In the genomic region with DNA sequence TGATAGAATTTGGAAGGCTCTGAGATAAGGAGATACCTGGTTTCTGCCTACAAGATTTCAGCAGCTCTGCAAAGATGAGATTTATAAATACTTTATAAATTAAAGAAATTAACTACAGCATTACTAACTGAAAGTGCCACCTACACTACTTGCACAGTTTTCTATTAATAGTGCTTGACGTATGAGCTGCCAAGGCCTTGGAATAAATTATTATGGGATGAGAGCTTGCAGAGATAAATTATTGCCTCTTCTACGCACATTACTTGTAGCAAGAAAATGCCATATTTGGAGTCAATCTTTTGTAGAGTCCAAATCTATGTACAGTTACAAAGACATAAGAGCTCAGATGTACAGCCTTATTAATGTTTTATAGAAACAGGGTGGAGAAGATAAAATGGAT, we compare ENCODE assay signal across 19 cellular contexts.
"Had no signal": no experiment of that assay in that cellular context is flagged by ENCODE, and none has a peak within 500 bp of the region (broad histone marks: within the 10 kb centered on the region; RNA-seq: fewer than 3 reads in every experiment).

No MANE protein-coding gene starts in this region.

- H3K36me3 ChIP-seq: left lung, lower lobe of right lung, right atrium auricular region, stomach, thoracic aorta had no signal

- H3K4me2 ChIP-seq: hepatocyte had no signal

- H3K9me3 ChIP-seq: left lung, lower lobe of right lung, psoas muscle, right atrium auricular region, thoracic aorta had no signal

- H3K27me3 Mint-ChIP-seq: dendritic cell treated with granulocyte-macrophage colony-stimulating factor and Interleukin-4, amounts not matched to agents 40 ng/mL and 50 ng/mL, for 4 days; memory B cell had no signal

- H3K4me3 ChIP-seq: hepatocyte, left lung, lower lobe of right lung, psoas muscle, right atrium auricular region, stomach, thoracic aorta had no signal

- H3K27ac ChIP-seq: foreskin keratinocyte, hepatocyte, left lung, lower lobe of right lung, psoas muscle, stomach, thoracic aorta had no signal

- H3K4me3 Mint-ChIP-seq: dendritic cell treated with granulocyte-macrophage colony-stimulating factor and Interleukin-4, amounts not matched to agents 40 ng/mL and 50 ng/mL, for 4 days; memory B cell; mesothelial cell of epicardium; nephron progenitor cell had no signal

- H3K36me3 Mint-ChIP-seq: memory B cell, mesothelial cell of epicardium had no signal

- ATAC-seq: foreskin keratinocyte, left lung, lower lobe of right lung, psoas muscle had no signal

- H2AFZ ChIP-seq: hepatocyte had no signal

- H3K27me3 ChIP-seq: foreskin keratinocyte, hepatocyte, left lung, right atrium auricular region, stomach had no signal

- H3K79me2 ChIP-seq: hepatocyte had no signal

- H3K27ac Mint-ChIP-seq: dendritic cell treated with granulocyte-macrophage colony-stimulating factor and Interleukin-4, amounts not matched to agents 40 ng/mL and 50 ng/mL, for 4 days; memory B cell; nephron progenitor cell had no signal

- H3K4me1 ChIP-seq: foreskin keratinocyte, left lung, lower lobe of right lung, psoas muscle, stomach had no signal

- H3K9me3 Mint-ChIP-seq: dendritic cell treated with granulocyte-macrophage colony-stimulating factor and Interleukin-4, amounts not matched to agents 40 ng/mL and 50 ng/mL, for 4 days; nephron progenitor cell had no signal

- DNase-seq: cerebellar nuclear complex; foreskin keratinocyte; kidney glomerular epithelial cell; left lung; lower lobe of right lung; nephron progenitor cell; psoas muscle; small intestine; stimulated activated CD4-positive, alpha-beta T cell treated with anti-CD3 and anti-CD28 coated beads, Interleukin-12 subunit alpha, Interleukin-12 subunit beta, amount 100 ng/mL, for 4 hours; stimulated activated naive CD4-positive, alpha-beta T cell; stomach; substantia nigra; trophoblast cell had no signal
